In the genomic region with DNA sequence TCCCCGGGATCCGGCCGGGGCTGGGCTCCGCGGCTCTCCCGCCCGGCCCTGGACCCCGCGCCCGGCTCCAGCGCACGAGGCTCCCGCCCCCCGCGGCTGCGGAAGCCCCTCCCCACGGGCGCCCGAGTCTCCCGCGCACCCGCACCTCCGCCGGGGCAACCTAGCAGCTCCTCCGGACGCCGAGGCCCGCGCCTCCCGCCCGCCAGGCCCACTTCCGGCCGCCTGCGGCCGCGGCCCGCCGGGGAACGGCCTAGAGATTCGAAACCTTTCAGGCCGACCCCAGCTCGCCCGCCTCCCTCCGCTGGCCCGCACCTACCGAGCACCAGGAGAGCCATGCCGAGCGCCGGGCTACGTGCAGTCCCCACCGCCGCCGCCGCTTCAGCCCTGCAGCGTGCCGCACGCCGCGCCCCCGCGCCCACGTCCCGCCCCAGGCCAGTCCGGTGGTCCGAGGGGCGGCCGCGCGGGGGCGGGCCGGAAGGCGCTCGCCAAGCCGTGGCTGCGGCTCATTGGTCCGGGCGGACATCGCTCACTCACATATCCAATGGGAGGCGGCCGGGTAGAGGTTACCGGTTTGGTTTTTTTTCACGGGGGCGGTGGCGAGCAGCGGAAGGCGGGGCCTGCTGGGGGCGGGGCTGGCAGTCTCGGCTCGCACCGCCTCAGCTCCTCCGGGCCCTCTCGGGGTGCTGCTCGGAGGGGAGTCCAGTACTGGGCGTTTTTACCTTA, we compare ENCODE assay signal across 8 cellular contexts. TPM values are rescaled to one million over a fixed set of nuclear protein-coding genes. Genes with fewer than 3 reads are reported as not detected.
DNase-seq lines count a peak whose midpoint lies in the region; ATAC-seq and TF ChIP-seq lines count a peak whose summit lies in the region.

A gene with protein sequence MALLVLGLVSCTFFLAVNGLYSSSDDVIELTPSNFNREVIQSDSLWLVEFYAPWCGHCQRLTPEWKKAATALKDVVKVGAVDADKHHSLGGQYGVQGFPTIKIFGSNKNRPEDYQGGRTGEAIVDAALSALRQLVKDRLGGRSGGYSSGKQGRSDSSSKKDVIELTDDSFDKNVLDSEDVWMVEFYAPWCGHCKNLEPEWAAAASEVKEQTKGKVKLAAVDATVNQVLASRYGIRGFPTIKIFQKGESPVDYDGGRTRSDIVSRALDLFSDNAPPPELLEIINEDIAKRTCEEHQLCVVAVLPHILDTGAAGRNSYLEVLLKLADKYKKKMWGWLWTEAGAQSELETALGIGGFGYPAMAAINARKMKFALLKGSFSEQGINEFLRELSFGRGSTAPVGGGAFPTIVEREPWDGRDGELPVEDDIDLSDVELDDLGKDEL (minus strand): TSS at position 424 of the 723 bp plus-strand sequence. CDS start 89 bp downstream, at position 335.

- H3K4me1 ChIP-seq in heart right ventricle: peaks cover 3 to 63% (median 46%) of the 10 kb centered on the region in 9 donors
- peaks cover 35% of the 10 kb centered on the region for H3K4me1 ChIP-seq in upper lobe of right lung

- H3K36me3 Mint-ChIP-seq in progenitor cell of endocrine pancreas (ENCODE audit: insufficient read depth): no peaks in the 10 kb centered on the region

- H3K4me3 ChIP-seq in heart right ventricle (peak within 1 kb of the TSS; percentile 56 to 95 (median 85)), upper lobe of right lung (peak within 1 kb of the TSS; percentile 73)

- no peaks in the 10 kb centered on the region for H3K9me3 Mint-ChIP-seq in progenitor cell of endocrine pancreas (ENCODE audit: low read depth)

- H3K27ac Mint-ChIP-seq in progenitor cell of endocrine pancreas: peak within 1 kb of the TSS; percentile 94

- H3K27me3 Mint-ChIP-seq in progenitor cell of endocrine pancreas: peaks cover 13% of the 10 kb centered on the region

- peak within 1 kb of the TSS; percentile 79 to 95 (median 94) for H3K27ac ChIP-seq in heart right ventricle
- H3K27ac ChIP-seq in upper lobe of right lung: peak within 1 kb of the TSS; percentile 89

- intact Hi-C loops in T-helper 1 cell treated with Interleukin-12 subunit alpha and Interleukin-12 subunit beta and Interleukin-4 antibody, amounts not matched to agents 30 ng/mL and 1 ng/mL, for 36 hours (cut with micrococcal nuclease): loop anchor here (1.0 to 5.0 kb wide), 15 partner anchors 20 to 1976 kb away; partner anchors contain the start of genes CPSF3, E2F6, HPCAL1 and ITGB1BP1
- intact Hi-C loops in heart right ventricle (cut with DNase I): loop anchor here in 1 of 10 donors (1.0 kb wide), 1 partner anchor 343 kb away; the partner anchor contains the start of gene SLC66A3
- intact Hi-C loops in upper lobe of right lung (cut with DNase I): no loop called here

- H3K9me3 ChIP-seq in heart right ventricle: no peaks in the 10 kb centered on the region
- no peaks in the 10 kb centered on the region for H3K9me3 ChIP-seq in upper lobe of right lung

- H3K4me1 Mint-ChIP-seq in progenitor cell of endocrine pancreas (ENCODE audit: low read depth): peaks cover 24% of the 10 kb centered on the region

- no peaks in the 10 kb centered on the region for H3K27me3 ChIP-seq in heart right ventricle
- H3K27me3 ChIP-seq in upper lobe of right lung: no peaks in the 10 kb centered on the region

- DNase-seq in NCI-H1694 (lab: John Stamatoyannopoulos, UW): peak; percentile 97
- peak; percentile 92 for DNase-seq in amniotic epithelial cell (ENCODE audit: low read depth)
- peak; percentile 99 for DNase-seq in heart right ventricle
- peak; percentile 99 for DNase-seq in progenitor cell of endocrine pancreas (ENCODE audit: low spot score, unreplicated experiment)
- peak; percentile 98 for DNase-seq in upper lobe of right lung

- 0 to 1% methylated on average over 74 to 94 of the region's 94 CpGs for WGBS in heart right ventricle, 2 donors

- peak within 1 kb of the TSS; percentile 93 for H3K4me3 Mint-ChIP-seq in progenitor cell of endocrine pancreas (ENCODE audit: low read depth)

- TF ChIP-seq CTCF in heart right ventricle (IDR thresholded peaks at IDR 0.05) (peak in 2 of 9 donors; percentile 16 to 27), progenitor cell of endocrine pancreas (IDR thresholded peaks at IDR 0.05; ENCODE audit: unreplicated experiment) (no peak), upper lobe of right lung (IDR thresholded peaks at IDR 0.05) (no peak)

- H3K36me3 ChIP-seq in heart right ventricle (peaks cover 0 to 7% (median 0%) of the 10 kb centered on the region in 9 donors), upper lobe of right lung (no peaks in the 10 kb centered on the region)

- ATAC-seq in GM18498 (IDR thresholded peaks at IDR 0.05; ENCODE audit: unreplicated experiment) (peak; percentile 93), HG02885 (IDR thresholded peaks at IDR 0.05; ENCODE audit: poor library complexity, unreplicated experiment) (peak; percentile 94), heart right ventricle (peak; percentile 96 to 100 (median 98)), upper lobe of right lung (peak; percentile 99)

RNA-seq across cellular contexts. Expression of the gene that starts here (rescaled TPM):
- total RNA-seq in T-helper 1 cell treated with Interleukin-12 subunit alpha and Interleukin-12 subunit beta and Interleukin-4 antibody, amounts not matched to agents 30 ng/mL and 1 ng/mL, for 36 hours: 175 and 180 TPM in 2 replicates
- 100 to 1,000 TPM in 6 of 10 donors, 10 to 100 TPM in 4; 86.9 to 174 (median 107) TPM for total RNA-seq in heart right ventricle
- 100 to 1,000 TPM in 1 of 2 donors, 10 to 100 TPM in 1; 24.7 to 317 TPM for polyA plus RNA-seq in heart right ventricle
- 248 and 249 TPM in 2 replicates for total RNA-seq in progenitor cell of endocrine pancreas
- 180 TPM for total RNA-seq in upper lobe of right lung

Comparison
In these comparisons a context has a peak if more than half of its experiments do, and no peak if none do; other contexts are left out.
1. Peak in every context shown above with its lines: DNase-seq, ATAC-seq, H3K4me3 ChIP-seq and H3K27ac ChIP-seq.